In the genomic region with DNA sequence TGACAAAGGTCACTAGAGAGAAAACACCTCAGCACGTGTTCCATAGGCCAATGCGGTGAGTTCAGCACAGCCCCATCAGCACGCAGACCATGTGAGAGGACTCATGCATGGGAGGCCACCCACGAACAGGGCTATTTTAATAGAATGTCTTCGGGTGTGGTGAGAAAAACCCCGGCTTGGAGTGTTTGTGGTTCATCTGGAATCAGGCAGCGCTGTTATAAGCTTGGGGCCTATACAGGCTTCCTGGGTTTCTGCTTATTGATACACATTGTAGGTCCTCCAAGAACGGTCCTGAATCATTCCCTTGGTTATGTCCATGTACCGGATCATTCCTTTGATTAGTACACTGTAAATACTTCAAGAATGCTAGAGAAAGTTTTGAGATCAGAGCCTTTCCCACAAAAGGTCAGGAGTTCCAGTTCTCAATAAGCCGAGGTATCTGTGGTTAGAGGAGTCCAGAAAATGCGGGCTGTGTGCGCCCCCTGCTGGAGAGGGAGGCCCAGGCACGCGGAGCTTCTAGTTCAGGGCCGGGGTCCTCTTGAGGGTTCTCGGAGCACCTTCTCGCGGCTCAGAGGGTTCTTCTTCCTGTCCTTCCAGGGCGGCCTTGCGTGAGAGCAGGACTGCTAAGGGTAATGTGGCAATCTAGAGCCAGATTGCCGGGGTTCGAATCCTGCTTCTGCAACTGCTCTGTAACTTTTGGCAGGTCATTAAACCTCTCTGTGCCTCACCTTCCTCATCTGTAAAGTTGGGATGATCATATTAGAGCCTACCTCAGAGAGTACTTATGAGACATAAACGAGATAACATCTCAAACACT, we compare ENCODE assay signal across 1 cellular context.
A peak's percentile ranks its signal among the peaks of the same experiment; 100 is the strongest.
TF ChIP-seq lines count a peak whose summit lies in the region.

No MANE protein-coding gene starts in this region.

TF ChIP-seq in GM12878, 131 proteins besides CTCF, POLR2A, EP300 and RAD21 (continued from another document):
- TF ChIP-seq, protein P1, sequence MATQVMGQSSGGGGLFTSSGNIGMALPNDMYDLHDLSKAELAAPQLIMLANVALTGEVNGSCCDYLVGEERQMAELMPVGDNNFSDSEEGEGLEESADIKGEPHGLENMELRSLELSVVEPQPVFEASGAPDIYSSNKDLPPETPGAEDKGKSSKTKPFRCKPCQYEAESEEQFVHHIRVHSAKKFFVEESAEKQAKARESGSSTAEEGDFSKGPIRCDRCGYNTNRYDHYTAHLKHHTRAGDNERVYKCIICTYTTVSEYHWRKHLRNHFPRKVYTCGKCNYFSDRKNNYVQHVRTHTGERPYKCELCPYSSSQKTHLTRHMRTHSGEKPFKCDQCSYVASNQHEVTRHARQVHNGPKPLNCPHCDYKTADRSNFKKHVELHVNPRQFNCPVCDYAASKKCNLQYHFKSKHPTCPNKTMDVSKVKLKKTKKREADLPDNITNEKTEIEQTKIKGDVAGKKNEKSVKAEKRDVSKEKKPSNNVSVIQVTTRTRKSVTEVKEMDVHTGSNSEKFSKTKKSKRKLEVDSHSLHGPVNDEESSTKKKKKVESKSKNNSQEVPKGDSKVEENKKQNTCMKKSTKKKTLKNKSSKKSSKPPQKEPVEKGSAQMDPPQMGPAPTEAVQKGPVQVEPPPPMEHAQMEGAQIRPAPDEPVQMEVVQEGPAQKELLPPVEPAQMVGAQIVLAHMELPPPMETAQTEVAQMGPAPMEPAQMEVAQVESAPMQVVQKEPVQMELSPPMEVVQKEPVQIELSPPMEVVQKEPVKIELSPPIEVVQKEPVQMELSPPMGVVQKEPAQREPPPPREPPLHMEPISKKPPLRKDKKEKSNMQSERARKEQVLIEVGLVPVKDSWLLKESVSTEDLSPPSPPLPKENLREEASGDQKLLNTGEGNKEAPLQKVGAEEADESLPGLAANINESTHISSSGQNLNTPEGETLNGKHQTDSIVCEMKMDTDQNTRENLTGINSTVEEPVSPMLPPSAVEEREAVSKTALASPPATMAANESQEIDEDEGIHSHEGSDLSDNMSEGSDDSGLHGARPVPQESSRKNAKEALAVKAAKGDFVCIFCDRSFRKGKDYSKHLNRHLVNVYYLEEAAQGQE (IDR thresholded peaks at IDR 0.05; ENCODE audit: low read depth, low read length) = 0 out of 2 replicates have a peak, but pooled peaks have one; percentile 19
- TF ChIP-seq TCF12 (IDR thresholded peaks at IDR 0.05; ENCODE audit: low read depth, low read length) (0 out of 2 replicates have a peak, but pooled peaks have one; percentile 69), FOXM1 (IDR thresholded peaks at IDR 0.05; ENCODE audit: low read depth, low read length) (peak; percentile 99), POLR2AphosphoS5 (IDR thresholded peaks at IDR 0.05; ENCODE audit: low read length) (no peak), NFXL1 (IDR thresholded peaks at IDR 0.05; ENCODE audit: borderline replicate concordance) (no peak), ZNF622 (IDR thresholded peaks at IDR 0.05) (no peak), MEF2B (IDR thresholded peaks at IDR 0.05; ENCODE audit: partially characterized antibody, poor library complexity, severe bottlenecking) (peak; percentile 93), MYC (IDR thresholded peaks at IDR 0.05; ENCODE audit: insufficient read depth, insufficient read length, insufficient replicate concordance, low read length, severe bottlenecking) (no peak), TAF1 (IDR thresholded peaks at IDR 0.05; ENCODE audit: borderline replicate concordance, low read depth, low read length) (no peak; the same call in 1 of the 2 replicates), PML (IDR thresholded peaks at IDR 0.05; ENCODE audit: low read length) (peak; percentile 62), ZNF24 (IDR thresholded peaks at IDR 0.05) (peak; percentile 18), ZNF217 (IDR thresholded peaks at IDR 0.05) (peak; percentile 77), CBX3 (IDR thresholded peaks at IDR 0.05; ENCODE audit: borderline replicate concordance, low read depth) (no peak)
- TF ChIP-seq, protein P2, sequence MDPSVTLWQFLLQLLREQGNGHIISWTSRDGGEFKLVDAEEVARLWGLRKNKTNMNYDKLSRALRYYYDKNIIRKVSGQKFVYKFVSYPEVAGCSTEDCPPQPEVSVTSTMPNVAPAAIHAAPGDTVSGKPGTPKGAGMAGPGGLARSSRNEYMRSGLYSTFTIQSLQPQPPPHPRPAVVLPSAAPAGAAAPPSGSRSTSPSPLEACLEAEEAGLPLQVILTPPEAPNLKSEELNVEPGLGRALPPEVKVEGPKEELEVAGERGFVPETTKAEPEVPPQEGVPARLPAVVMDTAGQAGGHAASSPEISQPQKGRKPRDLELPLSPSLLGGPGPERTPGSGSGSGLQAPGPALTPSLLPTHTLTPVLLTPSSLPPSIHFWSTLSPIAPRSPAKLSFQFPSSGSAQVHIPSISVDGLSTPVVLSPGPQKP (IDR thresholded peaks at IDR 0.05; ENCODE audit: low read depth, low read length) = no peak; the same call in 1 of the 2 replicates
- TF ChIP-seq, protein P3, sequence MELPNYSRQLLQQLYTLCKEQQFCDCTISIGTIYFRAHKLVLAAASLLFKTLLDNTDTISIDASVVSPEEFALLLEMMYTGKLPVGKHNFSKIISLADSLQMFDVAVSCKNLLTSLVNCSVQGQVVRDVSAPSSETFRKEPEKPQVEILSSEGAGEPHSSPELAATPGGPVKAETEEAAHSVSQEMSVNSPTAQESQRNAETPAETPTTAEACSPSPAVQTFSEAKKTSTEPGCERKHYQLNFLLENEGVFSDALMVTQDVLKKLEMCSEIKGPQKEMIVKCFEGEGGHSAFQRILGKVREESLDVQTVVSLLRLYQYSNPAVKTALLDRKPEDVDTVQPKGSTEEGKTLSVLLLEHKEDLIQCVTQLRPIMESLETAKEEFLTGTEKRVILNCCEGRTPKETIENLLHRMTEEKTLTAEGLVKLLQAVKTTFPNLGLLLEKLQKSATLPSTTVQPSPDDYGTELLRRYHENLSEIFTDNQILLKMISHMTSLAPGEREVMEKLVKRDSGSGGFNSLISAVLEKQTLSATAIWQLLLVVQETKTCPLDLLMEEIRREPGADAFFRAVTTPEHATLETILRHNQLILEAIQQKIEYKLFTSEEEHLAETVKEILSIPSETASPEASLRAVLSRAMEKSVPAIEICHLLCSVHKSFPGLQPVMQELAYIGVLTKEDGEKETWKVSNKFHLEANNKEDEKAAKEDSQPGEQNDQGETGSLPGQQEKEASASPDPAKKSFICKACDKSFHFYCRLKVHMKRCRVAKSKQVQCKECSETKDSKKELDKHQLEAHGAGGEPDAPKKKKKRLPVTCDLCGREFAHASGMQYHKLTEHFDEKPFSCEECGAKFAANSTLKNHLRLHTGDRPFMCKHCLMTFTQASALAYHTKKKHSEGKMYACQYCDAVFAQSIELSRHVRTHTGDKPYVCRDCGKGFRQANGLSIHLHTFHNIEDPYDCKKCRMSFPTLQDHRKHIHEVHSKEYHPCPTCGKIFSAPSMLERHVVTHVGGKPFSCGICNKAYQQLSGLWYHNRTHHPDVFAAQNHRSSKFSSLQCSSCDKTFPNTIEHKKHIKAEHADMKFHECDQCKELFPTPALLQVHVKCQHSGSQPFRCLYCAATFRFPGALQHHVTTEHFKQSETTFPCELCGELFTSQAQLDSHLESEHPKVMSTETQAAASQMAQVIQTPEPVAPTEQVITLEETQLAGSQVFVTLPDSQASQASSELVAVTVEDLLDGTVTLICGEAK (IDR thresholded peaks at IDR 0.05; ENCODE audit: borderline replicate concordance) = no peak
